21 cellular contexts compared by ENCODE assay signal in genomic region chr4:17081157-17081556, GRCh38.
"Had no signal": no experiment of that assay in that cellular context is flagged by ENCODE, and none has a peak within 500 bp of the region (broad histone marks: within the 10 kb centered on the region; RNA-seq: fewer than 3 reads in every experiment).

No MANE protein-coding gene starts in this region.

- H3K9me3 Mint-ChIP-seq: natural killer cell treated with Interleukin-12 subunit alpha and Interleukin-12 subunit beta and Interleukin-15 and Interleukin-18, amount 100 ng/mL, for 72 hours; stimulated activated memory B cell treated with anti-CD40 and anti-IgM and Interleukin-4, amounts not matched to agents 10 μg/mL and 1 μg/mL and 100 μg/mL, for 72 hours had no signal

- H3K36me3 ChIP-seq: gastrocnemius medialis, heart right ventricle, right lobe of liver, spleen, tibial artery had no signal

- H3K27ac ChIP-seq: dorsolateral prefrontal cortex, gastrocnemius medialis, heart right ventricle, psoas muscle, right lobe of liver, spleen, tibial artery had no signal

- ATAC-seq: gastrocnemius medialis; heart right ventricle; left lobe of liver; natural killer cell treated with Interleukin-12 subunit alpha and Interleukin-12 subunit beta and Interleukin-15 and Interleukin-18, amount 100 ng/mL, for 72 hours; psoas muscle; right lobe of liver; stimulated activated memory B cell treated with anti-CD40 and anti-IgM and Interleukin-4, amounts not matched to agents 10 μg/mL and 1 μg/mL and 100 μg/mL, for 72 hours had no signal

- H3K4me3 ChIP-seq: dorsolateral prefrontal cortex, gastrocnemius medialis, heart right ventricle, psoas muscle, right lobe of liver, spleen, tibial artery had no signal

- H3K36me3 Mint-ChIP-seq: natural killer cell treated with Interleukin-12 subunit alpha and Interleukin-12 subunit beta and Interleukin-15 and Interleukin-18, amount 100 ng/mL, for 72 hours; stimulated activated memory B cell treated with anti-CD40 and anti-IgM and Interleukin-4, amounts not matched to agents 10 μg/mL and 1 μg/mL and 100 μg/mL, for 72 hours had no signal

- H3K4me3 Mint-ChIP-seq: natural killer cell treated with Interleukin-12 subunit alpha and Interleukin-12 subunit beta and Interleukin-15 and Interleukin-18, amount 100 ng/mL, for 72 hours; stimulated activated memory B cell treated with anti-CD40 and anti-IgM and Interleukin-4, amounts not matched to agents 10 μg/mL and 1 μg/mL and 100 μg/mL, for 72 hours; stimulated activated naive CD8-positive, alpha-beta T cell treated with anti-CD3 and anti-CD28 coated beads, Interleukin-15, Interleukin-2, amounts not matched to agents 100 ng/mL and 50 ng/mL, for 24 hours had no signal

- H3K4me1 Mint-ChIP-seq: stimulated activated memory B cell treated with anti-CD40 and anti-IgM and Interleukin-4, amounts not matched to agents 10 μg/mL and 1 μg/mL and 100 μg/mL, for 72 hours had no signal

- H3K27me3 ChIP-seq: dorsolateral prefrontal cortex, gastrocnemius medialis, heart right ventricle, right lobe of liver, spleen, tibial artery had no signal

- DNase-seq: cortex of kidney; dorsolateral prefrontal cortex; effector CD8-positive, alpha-beta T cell; gastrocnemius medialis; heart right ventricle; hypothalamus; islet precursor cell; mammary epithelial cell; midbrain; psoas muscle; retina; right lobe of liver; spleen; stimulated activated CD4-positive, alpha-beta T cell treated with anti-CD3 and anti-CD28 coated beads, Interleukin-15, amount 100 ng/mL, for 24 hours; stimulated activated CD4-positive, alpha-beta T cell treated with anti-CD3 and anti-CD28 coated beads, Interleukin-1b, Interleukin-23, amount 100 ng/mL, for 48 hours; stimulated activated CD4-positive, alpha-beta T cell treated with anti-CD3 and anti-CD28 coated beads, Interleukin-4, amount 100 ng/mL, for 24 hours; tibial artery had no signal

- H3K9me3 ChIP-seq: gastrocnemius medialis, heart right ventricle, psoas muscle, right lobe of liver, tibial artery had no signal

- H3K27ac Mint-ChIP-seq: natural killer cell treated with Interleukin-12 subunit alpha and Interleukin-12 subunit beta and Interleukin-15 and Interleukin-18, amount 100 ng/mL, for 72 hours; stimulated activated memory B cell treated with anti-CD40 and anti-IgM and Interleukin-4, amounts not matched to agents 10 μg/mL and 1 μg/mL and 100 μg/mL, for 72 hours; stimulated activated naive CD8-positive, alpha-beta T cell treated with anti-CD3 and anti-CD28 coated beads, Interleukin-15, Interleukin-2, amounts not matched to agents 100 ng/mL and 50 ng/mL, for 24 hours had no signal

- H3K27me3 Mint-ChIP-seq: stimulated activated memory B cell treated with anti-CD40 and anti-IgM and Interleukin-4, amounts not matched to agents 10 μg/mL and 1 μg/mL and 100 μg/mL, for 72 hours had no signal

- H3K4me1 ChIP-seq: gastrocnemius medialis, heart right ventricle, psoas muscle, right lobe of liver, spleen, tibial artery had no signal
